ENCODE assay signal across 17 cellular contexts in the genomic region with DNA sequence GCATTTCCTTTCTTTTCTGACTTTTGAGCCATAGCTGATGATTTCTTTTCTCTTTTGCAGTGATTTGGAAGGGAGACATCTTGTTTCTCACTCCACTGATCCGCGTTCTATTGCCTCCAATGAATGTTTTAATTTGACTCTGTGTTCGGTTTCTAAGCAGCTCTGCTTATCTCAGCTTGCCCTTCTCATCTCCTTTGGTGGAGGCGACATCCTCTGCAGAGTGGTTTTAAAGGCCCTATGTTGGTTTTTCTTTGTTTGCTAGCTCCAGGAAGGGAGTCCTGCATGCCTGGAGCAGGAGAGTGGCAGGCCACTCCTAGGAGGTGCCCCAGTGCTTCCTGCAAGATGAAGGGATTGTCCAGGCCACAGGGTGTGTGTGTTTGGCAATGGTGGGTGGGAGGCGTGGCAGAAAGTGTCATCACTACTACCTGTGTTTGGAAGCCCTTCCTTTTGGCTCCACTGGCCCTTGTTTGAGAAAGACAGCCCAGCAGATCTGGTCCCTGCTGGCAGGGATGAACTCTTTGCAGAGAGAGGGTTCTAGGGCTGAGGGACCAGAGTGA. TPM values are rescaled to one million over a fixed set of nuclear protein-coding genes. Genes with fewer than 3 reads are reported as not detected.
DNase-seq lines count a peak whose midpoint lies in the region; ATAC-seq, FAIRE-seq and TF ChIP-seq lines count a peak whose summit lies in the region.
"Had no signal": no experiment of that assay in that cellular context is flagged by ENCODE, and none has a peak within 500 bp of the region (broad histone marks: within the 10 kb centered on the region; RNA-seq: fewer than 3 reads in every experiment).

No MANE protein-coding gene starts in this region.

- intact Hi-C loops in HepG2 (cut with micrococcal nuclease; ENCODE audit: unreplicated experiment) = no loop called here
- intact Hi-C loops in right lobe of liver (cut with DNase I) = no loop called here

- TF ChIP-seq RAD21 in HepG2 (CRISPR knock-in tag; IDR thresholded peaks at IDR 0.05) = no peak

- TF ChIP-seq POLR2A in HepG2 (IDR thresholded peaks at IDR 0.05; ENCODE audit: insufficient read depth in 1 of 2, low read depth in 2 of 2, low read length in 2 of 2) (no peak), right lobe of liver (IDR thresholded peaks at IDR 0.05) (no peak)

- no peak overlapping the region for H3K9ac ChIP-seq in HepG2 (ENCODE audit: insufficient read depth, low read depth, low read length)
- H3K9ac ChIP-seq: parathyroid adenoma had no signal

- no peak overlapping the region for H3K27ac ChIP-seq in HepG2 (ENCODE audit: extremely low read length, insufficient read depth, low read length)
- no peak overlapping the region for H3K27ac ChIP-seq in right lobe of liver
- H3K27ac ChIP-seq in RWPE2 (ENCODE audit: poor library complexity, severe bottlenecking) = no peak overlapping the region
- no peak overlapping the region for H3K27ac ChIP-seq in epithelial cell of prostate
- H3K27ac ChIP-seq: parathyroid adenoma, skin epidermis, thoracic aorta had no signal

- ATAC-seq in HepG2 = peak; percentile 31; the same call in 1 of the 3 replicates
- no peak for ATAC-seq in right lobe of liver
- ATAC-seq in RWPE2 (ENCODE audit: low read depth) = peak; percentile 35; the same call in 1 of the 3 replicates
- ATAC-seq in HG03457 (IDR thresholded peaks at IDR 0.05; ENCODE audit: unreplicated experiment) = no peak
- ATAC-seq in HG03571 (IDR thresholded peaks at IDR 0.05; ENCODE audit: unreplicated experiment) = no peak
- ATAC-seq: WTC11 had no signal

- BruUV-seq in HepG2 (replicated peaks; lab: Mats Ljungman, UMichigan) = no TSS peak

- CTCF ChIA-PET in HepG2 (lab: Yijun Ruan, JAX; ENCODE audit: low intra/inter-chr PET ratio, low total read pairs) = no interaction called here

- in situ Hi-C loops in HepG2 (cut with HindIII; ENCODE audit: extremely low pct_ligation_motif_present, low pct_unique_long_range_greater_than_20kb) = no loop called here

- no peak overlapping the region for H3K4me3 ChIP-seq in HepG2 (replicated peaks in 1 of 3; ENCODE audit: insufficient read depth in 1 of 3, low read depth in 2 of 3, low read length in 3 of 3)
- H3K4me3 ChIP-seq in right lobe of liver = no peak overlapping the region
- no peak overlapping the region for H3K4me3 ChIP-seq in RWPE2 (ENCODE audit: severe bottlenecking)
- H3K4me3 ChIP-seq: skin epidermis, thoracic aorta had no signal

- no peak for TF ChIP-seq EP300 in HepG2 (IDR thresholded peaks at IDR 0.05; ENCODE audit: low read depth in 2 of 2, low read length in 2 of 2)
- TF ChIP-seq EP300 in HepG2 (CRISPR knock-in tag; IDR thresholded peaks at IDR 0.05; ENCODE audit: borderline replicate concordance) = no peak

- H3K9me3 ChIP-seq in HepG2 (ENCODE audit: low read length) (peaks cover 4% of the 10 kb centered on the region; the same call in 1 of the 2 replicates), right lobe of liver (no peaks in the 10 kb centered on the region), RWPE2 (ENCODE audit: severe bottlenecking) (no peaks in the 10 kb centered on the region)
- H3K9me3 ChIP-seq: thoracic aorta had no signal

- POLR2A ChIA-PET in HepG2 (lab: Yijun Ruan, JAX) = no interaction called here

- no peak overlapping the region for H2AFZ ChIP-seq in HepG2 (ENCODE audit: low read length)
- H2AFZ ChIP-seq: parathyroid adenoma had no signal

- H3K4me1 ChIP-seq in HepG2 (ENCODE audit: insufficient read depth, low read length) (no peaks in the 10 kb centered on the region), right lobe of liver (no peaks in the 10 kb centered on the region), RWPE2 (ENCODE audit: insufficient read depth, poor library complexity, severe bottlenecking) (no peaks in the 10 kb centered on the region)

- no peaks in the 10 kb centered on the region for H3K27me3 ChIP-seq in HepG2 (ENCODE audit: control insufficient read depth in 1 of 2, insufficient read depth in 2 of 2, low read length in 2 of 2)
- H3K27me3 ChIP-seq in right lobe of liver = no peaks in the 10 kb centered on the region
- H3K27me3 ChIP-seq in RWPE2 (ENCODE audit: insufficient read depth, poor library complexity, severe bottlenecking) = no peaks in the 10 kb centered on the region

- no peaks in the 10 kb centered on the region for H3K79me2 ChIP-seq in HepG2 (ENCODE audit: insufficient read depth, low read length)
- H3K79me2 ChIP-seq: parathyroid adenoma had no signal

- no peak for FAIRE-seq in HepG2 (lab: Jason Lieb, UNC)
- FAIRE-seq: D721Med, RCC 7860 had no signal

- H3K4me2 ChIP-seq in HepG2 (ENCODE audit: low read depth, low read length) = no peak overlapping the region

- H4K20me1 ChIP-seq in HepG2 (ENCODE audit: insufficient read depth, low read length) = no peaks in the 10 kb centered on the region

- 7% methylated on average over 5 of the region's 5 CpGs for WGBS in HepG2 (ENCODE audit: low lambda C conversion rate)
- 38% methylated on average over 4 of the region's 5 CpGs for WGBS in right lobe of liver (ENCODE audit: insufficient coverage, low coverage, low lambda C conversion rate, missing lambda C conversion rate)

- TF ChIP-seq CTCF in HepG2 (CRISPR knock-in tag; IDR thresholded peaks at IDR 0.05) (no peak), right lobe of liver (IDR thresholded peaks at IDR 0.05) (no peak), RWPE2 (IDR thresholded peaks at IDR 0.05; ENCODE audit: poor library complexity, severe bottlenecking) (no peak)

- H3K36me3 ChIP-seq in HepG2 (replicated peaks in 1 of 2; ENCODE audit: control insufficient read depth in 1 of 2, insufficient read depth in 2 of 2, low read length in 2 of 2) (no peaks in the 10 kb centered on the region), right lobe of liver (no peaks in the 10 kb centered on the region), RWPE2 (ENCODE audit: low read depth) (no peaks in the 10 kb centered on the region)
- H3K36me3 ChIP-seq: thoracic aorta had no signal

- DNase-seq in HepG2 (ENCODE audit: low spot score) (no peak), right lobe of liver (no peak), RWPE2 (ENCODE audit: low spot score) (no peak), epithelial cell of prostate (ENCODE audit: low read depth, low spot score) (peak; percentile 20), anterior cingulate cortex (lab: John Stamatoyannopoulos, UW) (no peak)
- DNase-seq in activated T-cell treated with anti-CD3 and anti-CD28 coated beads, Interleukin-2, amount 50 U/mL, for 1 hour = no peak
- DNase-seq: effector CD8-positive, alpha-beta T cell; GOT3; NCI-H1694 treated with DMSO at 0.1 percent for 48 hours had no signal

TF ChIP-seq in HepG2, 621 proteins besides CTCF, POLR2A, EP300 and RAD21 (continues in another document):
- TF ChIP-seq PCBP2 (optimal IDR thresholded peaks at IDR 0.05; ENCODE audit: low read depth, low read length, poor library complexity, severe bottlenecking) = no peak
- no peak for TF ChIP-seq ZNF337 (CRISPR knock-in tag; IDR thresholded peaks at IDR 0.05; ENCODE audit: borderline replicate concordance, low read depth)
- no peak for TF ChIP-seq ZNF367 (CRISPR knock-in tag; IDR thresholded peaks at IDR 0.05; ENCODE audit: borderline replicate concordance)
- no peak for TF ChIP-seq RXRA (CRISPR knock-in tag; IDR thresholded peaks at IDR 0.05)
- no peak for TF ChIP-seq ZNF766 (CRISPR knock-in tag; IDR thresholded peaks at IDR 0.05; ENCODE audit: borderline replicate concordance)
- no peak for TF ChIP-seq TBL1XR1 (IDR thresholded peaks at IDR 0.05; ENCODE audit: borderline replicate concordance, low read length, partially characterized antibody)
- TF ChIP-seq ZFYVE20 (CRISPR knock-in tag; IDR thresholded peaks at IDR 0.05; ENCODE audit: borderline replicate concordance, low read depth) = no peak
- TF ChIP-seq NFE2 (CRISPR knock-in tag; IDR thresholded peaks at IDR 0.05) = no peak
- no peak for TF ChIP-seq ZNF441 (CRISPR knock-in tag; IDR thresholded peaks at IDR 0.05; ENCODE audit: borderline replicate concordance)

RNA-seq across cellular contexts. Expression of gene SMPD3, which starts 13.6 kb away (rescaled TPM):
- total RNA-seq in HepG2 (2016; rRNA removed; fragmentation: Illumina TruSeq; extraction: Trizol) = 0.07 TPM in 1 of 2 replicates, not detected in the other
- not detected in 2 replicates for total RNA-seq in HepG2 (2016; cell fraction: cytosol; rRNA removed; fragmentation: Illumina TruSeq; extraction: Trizol; ENCODE audit: low read depth)
- 0.06 TPM in 1 of 2 replicates, not detected in the other for total RNA-seq in HepG2 (2016; cell fraction: insoluble cytoplasmic fraction; rRNA removed; fragmentation: Illumina TruSeq; extraction: Trizol)
- total RNA-seq in HepG2 (2016; cell fraction: membrane; rRNA removed; fragmentation: Illumina TruSeq; extraction: Trizol) = not detected in 2 replicates
- not detected in 2 replicates for total RNA-seq in HepG2 (2016; cell fraction: nucleus; rRNA removed; fragmentation: Illumina TruSeq; extraction: Trizol)
- 0.13 and 0.32 TPM in 2 replicates for polyA plus RNA-seq in HepG2 (2011; rRNA removed)
- 0.06 and 0.38 TPM in 2 replicates for polyA plus RNA-seq in HepG2 (2011; cell fraction: cytosol; rRNA removed)
- polyA plus RNA-seq in HepG2 (2011; cell fraction: nucleus; rRNA removed) = 0.51 and 0.87 TPM in 2 replicates
- 1.2 and 1.3 TPM in 2 replicates for polyA plus RNA-seq in HepG2 (2012)
- polyA plus RNA-seq in HepG2 (2016; cell fraction: cytosol; fragmentation: Illumina TruSeq; extraction: Trizol; ENCODE audit: low read depth) = not detected in 2 replicates
- not detected in 2 replicates for polyA plus RNA-seq in HepG2 (2016; cell fraction: insoluble cytoplasmic fraction; fragmentation: Illumina TruSeq; extraction: Trizol; ENCODE audit: low read depth)
- not detected in 2 replicates for polyA plus RNA-seq in HepG2 (2016; cell fraction: membrane; fragmentation: Illumina TruSeq; extraction: Trizol; ENCODE audit: low read depth)
- polyA plus RNA-seq in HepG2 (2016; cell fraction: nucleus; fragmentation: Illumina TruSeq; extraction: Trizol; ENCODE audit: insufficient read depth, low read depth) = 0.40 TPM in 1 of 2 replicates, not detected in the other
- 0.24 TPM in 1 of 2 replicates, not detected in the other for polyA minus RNA-seq in HepG2 (2011; rRNA and poly(A)+ RNA removed; ENCODE audit: low replicate concordance)
- polyA minus RNA-seq in HepG2 (2011; cell fraction: cytosol; rRNA and poly(A)+ RNA removed) = 1.2 TPM in 1 of 2 replicates, not detected in the other
- polyA minus RNA-seq in HepG2 (2011; cell fraction: nucleus; rRNA and poly(A)+ RNA removed) = 0.52 TPM in 1 of 2 replicates, not detected in the other
- 10 to 100 TPM in 2 of 6 experiments, 1 to 10 TPM in 2, under 1 TPM in 2; 0.18 to 27.2 (median 5.0) TPM for total RNA-seq in right lobe of liver

Comparison
In these comparisons a context has a peak if more than half of its experiments do, and no peak if none do; other contexts are left out.
1. ATAC-seq: peak in HepG2 (single experiment) and RWPE2 (single experiment); none in right lobe of liver (0 of 4), HG03457 (single experiment) and HG03571 (single experiment).